ENCODE assay signal across 15 cellular contexts in genomic region chr10:614772-615582, GRCh38.
A peak's percentile ranks its signal among the peaks of the same experiment; 100 is the strongest.
DNase-seq lines count a peak whose midpoint lies in the region; ATAC-seq and TF ChIP-seq lines count a peak whose summit lies in the region.
"Had no signal": no experiment of that assay in that cellular context is flagged by ENCODE, and none has a peak within 500 bp of the region (broad histone marks: within the 10 kb centered on the region; RNA-seq: fewer than 3 reads in every experiment).

No MANE protein-coding gene starts in this region.

- H3K79me2 ChIP-seq in neural progenitor cell (ENCODE audit: low read depth), result peaks cover 83% of the 10 kb centered on the region

- no peak overlapping the region for H3K4me3 ChIP-seq in neural progenitor cell
- H3K4me3 ChIP-seq: HAP-1, heart right ventricle, lung had no signal

- H3K36me3 Mint-ChIP-seq in neural progenitor cell, result peaks cover 5% of the 10 kb centered on the region
- no peaks in the 10 kb centered on the region for H3K36me3 Mint-ChIP-seq in activated T-helper 17 cell treated with anti-CD3 and anti-CD28 coated beads, Interleukin-2, amount 50 U/mL, for 72 hours (ENCODE audit: low read depth)

- peak; percentile 36 for DNase-seq in NCI-H2171 treated with DMSO at 0.1 percent for 48 hours (lab: John Stamatoyannopoulos, UW)
- DNase-seq in NCI-H2171 (lab: John Stamatoyannopoulos, UW), result no peak
- peak; percentile 24 for DNase-seq in fibroblast of gingiva (ENCODE audit: low read depth)
- no peak for DNase-seq in neural progenitor cell (ENCODE audit: low spot score)
- no peak for DNase-seq in HK-2 (ENCODE audit: unreplicated experiment)
- DNase-seq in COLO668 (lab: John Stamatoyannopoulos, UW; ENCODE audit: unreplicated experiment), result no peak
- DNase-seq: 8988T; DMS153; effector CD8-positive, alpha-beta T cell; heart right ventricle; SIG-M5 had no signal

- no peak overlapping the region for H3K4me2 ChIP-seq in neural progenitor cell

- peaks cover 4% of the 10 kb centered on the region for H3K27me3 Mint-ChIP-seq in neural progenitor cell (ENCODE audit: insufficient read depth, low read depth)
- peaks cover 9% of the 10 kb centered on the region for H3K27me3 Mint-ChIP-seq in activated T-helper 17 cell treated with anti-CD3 and anti-CD28 coated beads, Interleukin-2, amount 50 U/mL, for 72 hours

- H3K27ac ChIP-seq in neural progenitor cell, result no peak overlapping the region
- peak overlapping the region; percentile 75 for H3K27ac ChIP-seq in temporal lobe (ENCODE audit: low read depth, low read length)

- H3K4me3 Mint-ChIP-seq in neural progenitor cell, result no peak overlapping the region
- H3K4me3 Mint-ChIP-seq in activated T-helper 17 cell treated with anti-CD3 and anti-CD28 coated beads, Interleukin-2, amount 50 U/mL, for 72 hours, result no peak overlapping the region

- peaks cover 81% of the 10 kb centered on the region for H3K4me1 Mint-ChIP-seq in neural progenitor cell
- peaks cover 4% of the 10 kb centered on the region for H3K4me1 Mint-ChIP-seq in activated T-helper 17 cell treated with anti-CD3 and anti-CD28 coated beads, Interleukin-2, amount 50 U/mL, for 72 hours

- H3K27ac Mint-ChIP-seq in neural progenitor cell, result peak overlapping the region; percentile 72
- no peak overlapping the region for H3K27ac Mint-ChIP-seq in activated T-helper 17 cell treated with anti-CD3 and anti-CD28 coated beads, Interleukin-2, amount 50 U/mL, for 72 hours

- no peak for ATAC-seq in activated T-helper 17 cell treated with anti-CD3 and anti-CD28 coated beads, Interleukin-2, amount 50 U/mL, for 72 hours (replicated peaks)

- peaks cover 83% of the 10 kb centered on the region for H4K20me1 ChIP-seq in neural progenitor cell (ENCODE audit: low read depth)

- H3K36me3 ChIP-seq in neural progenitor cell, result no peaks in the 10 kb centered on the region
- H3K36me3 ChIP-seq: HAP-1, heart right ventricle had no signal

- no peak overlapping the region for H3K9ac ChIP-seq in neural progenitor cell

- no peak for TF ChIP-seq CTCF in neural progenitor cell (IDR thresholded peaks at IDR 0.05)

- no peaks in the 10 kb centered on the region for H3K9me3 ChIP-seq in neural progenitor cell (ENCODE audit: low read depth)
- H3K9me3 ChIP-seq: HAP-1, heart right ventricle had no signal

- peaks cover 21% of the 10 kb centered on the region for H3F3A ChIP-seq in neural progenitor cell (ENCODE audit: low read depth)

- H3K4me1 ChIP-seq in neural progenitor cell, result peaks cover 37% of the 10 kb centered on the region

- no peaks in the 10 kb centered on the region for H3K27me3 ChIP-seq in neural progenitor cell

- no peak overlapping the region for H2AFZ ChIP-seq in neural progenitor cell (replicated peaks)

- no peaks in the 10 kb centered on the region for H3K9me3 Mint-ChIP-seq in neural progenitor cell
- no peaks in the 10 kb centered on the region for H3K9me3 Mint-ChIP-seq in activated T-helper 17 cell treated with anti-CD3 and anti-CD28 coated beads, Interleukin-2, amount 50 U/mL, for 72 hours

Comparison
In these comparisons a context has a peak if more than half of its experiments do, and no peak if none do; other contexts are left out.
1. DNase-seq: peak in NCI-H2171 treated with DMSO at 0.1 percent for 48 hours (single experiment) and fibroblast of gingiva (single experiment); none in NCI-H2171 (single experiment), neural progenitor cell (single experiment), HK-2 (single experiment) and COLO668 (single experiment).